24 cellular contexts compared by ENCODE assay signal in the genomic region with DNA sequence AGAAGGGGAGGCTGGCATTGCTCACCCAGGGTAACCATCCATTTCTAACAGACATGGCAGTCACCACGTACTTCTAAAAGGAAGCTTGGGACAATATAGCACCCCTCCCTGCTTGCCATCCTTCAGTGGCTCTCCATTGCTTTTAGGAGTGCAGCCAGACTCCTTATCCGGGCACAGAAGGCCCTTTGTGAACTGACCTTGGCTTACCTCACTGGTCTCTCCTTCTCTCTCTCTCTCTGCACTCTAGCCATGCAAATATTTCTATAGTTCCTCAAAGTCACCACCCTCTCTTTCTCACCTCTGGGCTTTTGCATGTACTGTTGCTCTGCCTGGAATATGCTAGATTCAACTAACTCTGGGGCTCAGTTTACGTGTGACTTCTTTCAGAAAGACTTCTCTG.
A peak's percentile ranks its signal among the peaks of the same experiment; 100 is the strongest.
DNase-seq lines count a peak whose midpoint lies in the region; ATAC-seq, FAIRE-seq and TF ChIP-seq lines count a peak whose summit lies in the region.
"Had no signal": no experiment of that assay in that cellular context is flagged by ENCODE, and none has a peak within 500 bp of the region (broad histone marks: within the 10 kb centered on the region; RNA-seq: fewer than 3 reads in every experiment).

No MANE protein-coding gene starts in this region.

- H3K9me3 ChIP-seq in HepG2 (ENCODE audit: low read length), result no peaks in the 10 kb centered on the region
- H3K9me3 ChIP-seq in right lobe of liver, result no peaks in the 10 kb centered on the region
- H3K9me3 ChIP-seq in adrenal gland (replicated peaks in 1 of 3), result no peaks in the 10 kb centered on the region
- H3K9me3 ChIP-seq in mucosa of descending colon, result no peaks in the 10 kb centered on the region
- no peaks in the 10 kb centered on the region for H3K9me3 ChIP-seq in testis
- H3K9me3 ChIP-seq: A549, BE2C, Caco-2 had no signal

- WGBS in HepG2 (ENCODE audit: low lambda C conversion rate), result 28% methylated on average over 3 of the region's 3 CpGs
- WGBS in right lobe of liver (ENCODE audit: insufficient coverage, low coverage, low lambda C conversion rate, missing lambda C conversion rate), result 93% methylated on average over 3 of the region's 3 CpGs
- 59 to 73% (median 70%) methylated on average over 3 of the region's 3 CpGs for WGBS in adrenal gland, 4 donors
- 77 to 85% methylated on average over 3 of the region's 3 CpGs for WGBS in testis, 2 donors

- in situ Hi-C loops in HepG2 (cut with HindIII; ENCODE audit: extremely low pct_ligation_motif_present, low pct_unique_long_range_greater_than_20kb), result no loop called here

- TF ChIP-seq EP300 in HepG2 (IDR thresholded peaks at IDR 0.05; ENCODE audit: low read depth in 2 of 2, low read length in 2 of 2), result no peak
- no peak for TF ChIP-seq EP300 in HepG2 (CRISPR knock-in tag; IDR thresholded peaks at IDR 0.05; ENCODE audit: borderline replicate concordance)

- H4K20me1 ChIP-seq in HepG2 (ENCODE audit: insufficient read depth, low read length), result no peaks in the 10 kb centered on the region
- H4K20me1 ChIP-seq: BLaER1 treated with 17β-estradiol and CSF1 and Interleukin-3, amounts not matched to agents 10 nM and 100 nM had no signal

- H3K27me3 ChIP-seq in HepG2 (ENCODE audit: control insufficient read depth in 1 of 2, insufficient read depth in 2 of 2, low read length in 2 of 2) (no peaks in the 10 kb centered on the region), right lobe of liver (no peaks in the 10 kb centered on the region), adrenal gland (no peaks in the 10 kb centered on the region), testis (no peaks in the 10 kb centered on the region)
- H3K27me3 ChIP-seq: BE2C; BLaER1 treated with 17β-estradiol and CSF1 and Interleukin-3, amounts not matched to agents 10 nM and 100 nM had no signal

- no peak overlapping the region for H3K4me2 ChIP-seq in HepG2 (ENCODE audit: low read depth, low read length)
- H3K4me2 ChIP-seq: A549; BLaER1 treated with 17β-estradiol and CSF1 and Interleukin-3, amounts not matched to agents 10 nM and 100 nM had no signal

- intact Hi-C loops in HepG2 (cut with micrococcal nuclease; ENCODE audit: unreplicated experiment), result no loop called here
- intact Hi-C loops in right lobe of liver (cut with DNase I), result no loop called here
- intact Hi-C loops in adrenal gland (cut with DNase I), result no loop called here
- intact Hi-C loops in mucosa of descending colon (cut with DNase I, micrococcal nuclease), result no loop called here
- intact Hi-C loops in testis (cut with DNase I; ENCODE audit: low total_unique reads), result no loop called here

- no peaks in the 10 kb centered on the region for H3K79me2 ChIP-seq in HepG2 (ENCODE audit: insufficient read depth, low read length)

- no peak overlapping the region for H3K4me3 ChIP-seq in HepG2 (replicated peaks in 1 of 3; ENCODE audit: insufficient read depth in 1 of 3, low read depth in 2 of 3, low read length in 3 of 3)
- no peak overlapping the region for H3K4me3 ChIP-seq in right lobe of liver
- H3K4me3 ChIP-seq in adrenal gland, result no peak overlapping the region
- H3K4me3 ChIP-seq in mucosa of descending colon, result no peak overlapping the region
- H3K4me3 ChIP-seq in testis, result no peak overlapping the region
- H3K4me3 ChIP-seq: A549; BLaER1 treated with 17β-estradiol and CSF1 and Interleukin-3, amounts not matched to agents 10 nM and 100 nM; GM23248 had no signal

- no peak for FAIRE-seq in HepG2 (lab: Jason Lieb, UNC)
- FAIRE-seq: A549, G401.6, GM19239, H1 had no signal

- peaks cover 33% of the 10 kb centered on the region for H3K4me1 ChIP-seq in HepG2 (ENCODE audit: insufficient read depth, low read length)
- no peaks in the 10 kb centered on the region for H3K4me1 ChIP-seq in right lobe of liver
- H3K4me1 ChIP-seq in adrenal gland (replicated peaks in 1 of 2), result no peaks in the 10 kb centered on the region
- no peaks in the 10 kb centered on the region for H3K4me1 ChIP-seq in mucosa of descending colon (ENCODE audit: low read depth)
- H3K4me1 ChIP-seq in testis, result no peaks in the 10 kb centered on the region
- H3K4me1 ChIP-seq: A549, BE2C, Caco-2 had no signal

- TF ChIP-seq POLR2A in HepG2 (IDR thresholded peaks at IDR 0.05; ENCODE audit: insufficient read depth in 1 of 2, low read depth in 2 of 2, low read length in 2 of 2) (no peak), right lobe of liver (IDR thresholded peaks at IDR 0.05) (no peak), adrenal gland (IDR thresholded peaks at IDR 0.05) (no peak), testis (IDR thresholded peaks at IDR 0.05) (no peak)

- no peak overlapping the region for H3K9ac ChIP-seq in HepG2 (ENCODE audit: insufficient read depth, low read depth, low read length)
- H3K9ac ChIP-seq: BLaER1 treated with 17β-estradiol and CSF1 and Interleukin-3, amounts not matched to agents 10 nM and 100 nM; GM23248 had no signal

- no TSS peak for BruUV-seq in HepG2 (replicated peaks; lab: Mats Ljungman, UMichigan)

- no peak overlapping the region for H3K27ac ChIP-seq in HepG2 (ENCODE audit: extremely low read length, insufficient read depth, low read length)
- H3K27ac ChIP-seq in right lobe of liver, result no peak overlapping the region
- H3K27ac ChIP-seq in adrenal gland, result no peak overlapping the region
- no peak overlapping the region for H3K27ac ChIP-seq in testis
- H3K27ac ChIP-seq: A549; BLaER1 treated with 17β-estradiol and CSF1 and Interleukin-3, amounts not matched to agents 10 nM and 100 nM; GM23248 had no signal

- CTCF ChIA-PET in HepG2 (lab: Yijun Ruan, JAX; ENCODE audit: low intra/inter-chr PET ratio, low total read pairs), result no interaction called here

- POLR2A ChIA-PET in HepG2 (lab: Yijun Ruan, JAX), result no interaction called here

- no peak overlapping the region for H2AFZ ChIP-seq in HepG2 (ENCODE audit: low read length)
- H2AFZ ChIP-seq: GM23248 had no signal

- DNase-seq in HepG2 (ENCODE audit: low spot score) (no peak), right lobe of liver (no peak), adrenal gland (peak in 4 of 7 donors; percentile 14 to 40 (median 26)), mucosa of descending colon (no peak), testis (peak; percentile 57), NCI-H1436 (lab: John Stamatoyannopoulos, UW) (no peak), NCI-H146 treated with DMSO at 0.1 percent for 48 hours (lab: John Stamatoyannopoulos, UW; ENCODE audit: unreplicated experiment) (no peak)
- no peak for DNase-seq in activated naive CD4-positive, alpha-beta T cell treated with anti-CD3 and anti-CD28 coated beads, Interleukin-2, amount 50 U/mL, for 16 hours
- DNase-seq: 8988T; ACHN; AML-193; BE2C; Caco-2; CD4-positive, alpha-beta memory T cell; DMS153; DND-41; GM23248; H7; HCEC 1CT had no signal

- TF ChIP-seq CTCF in HepG2 (CRISPR knock-in tag; IDR thresholded peaks at IDR 0.05) (no peak), right lobe of liver (IDR thresholded peaks at IDR 0.05) (no peak), adrenal gland (IDR thresholded peaks at IDR 0.05) (no peak), mucosa of descending colon (IDR thresholded peaks at IDR 0.05) (no peak), testis (IDR thresholded peaks at IDR 0.05) (no peak)

- no peaks in the 10 kb centered on the region for H3K36me3 ChIP-seq in HepG2 (replicated peaks in 1 of 2; ENCODE audit: control insufficient read depth in 1 of 2, insufficient read depth in 2 of 2, low read length in 2 of 2)
- no peaks in the 10 kb centered on the region for H3K36me3 ChIP-seq in right lobe of liver
- no peaks in the 10 kb centered on the region for H3K36me3 ChIP-seq in adrenal gland (replicated peaks in 1 of 2)
- H3K36me3 ChIP-seq in mucosa of descending colon (ENCODE audit: low read depth), result no peaks in the 10 kb centered on the region
- no peaks in the 10 kb centered on the region for H3K36me3 ChIP-seq in testis (ENCODE audit: low read depth, missing control alignments)
- H3K36me3 ChIP-seq: BE2C; BLaER1 treated with 17β-estradiol and CSF1 and Interleukin-3, amounts not matched to agents 10 nM and 100 nM had no signal

- no peak for TF ChIP-seq RAD21 in HepG2 (CRISPR knock-in tag; IDR thresholded peaks at IDR 0.05)

- ATAC-seq in HepG2 (peak; percentile 20; the same call in 1 of the 3 replicates), right lobe of liver (no peak), mucosa of descending colon (peak; percentile 14)
- ATAC-seq: A549 had no signal

TF ChIP-seq in HepG2, 621 proteins besides CTCF, POLR2A, EP300 and RAD21:
- TF ChIP-seq ZNF33A (CRISPR knock-in tag; IDR thresholded peaks at IDR 0.05; ENCODE audit: borderline replicate concordance), result no peak
- TF ChIP-seq BCL6 (CRISPR knock-in tag; IDR thresholded peaks at IDR 0.05), result 0 out of 2 replicates have a peak, but pooled peaks have one; percentile 20

Comparison
In these comparisons a context has a peak if more than half of its experiments do, and no peak if none do; other contexts are left out.
1. ATAC-seq: peak in HepG2 (single experiment) and mucosa of descending colon (single experiment); none in right lobe of liver (0 of 4).
2. DNase-seq: peak in adrenal gland (4 of 7) and testis (single experiment); none in HepG2 (single experiment), right lobe of liver (0 of 3), mucosa of descending colon (0 of 3), NCI-H1436 (single experiment), activated naive CD4-positive, alpha-beta T cell treated with anti-CD3 and anti-CD28 coated beads, Interleukin-2, amount 50 U/mL, for 16 hours (single experiment) and NCI-H146 treated with DMSO at 0.1 percent for 48 hours (single experiment).